Comparison of ENCODE assay signal across 24 cellular contexts in the genomic region with DNA sequence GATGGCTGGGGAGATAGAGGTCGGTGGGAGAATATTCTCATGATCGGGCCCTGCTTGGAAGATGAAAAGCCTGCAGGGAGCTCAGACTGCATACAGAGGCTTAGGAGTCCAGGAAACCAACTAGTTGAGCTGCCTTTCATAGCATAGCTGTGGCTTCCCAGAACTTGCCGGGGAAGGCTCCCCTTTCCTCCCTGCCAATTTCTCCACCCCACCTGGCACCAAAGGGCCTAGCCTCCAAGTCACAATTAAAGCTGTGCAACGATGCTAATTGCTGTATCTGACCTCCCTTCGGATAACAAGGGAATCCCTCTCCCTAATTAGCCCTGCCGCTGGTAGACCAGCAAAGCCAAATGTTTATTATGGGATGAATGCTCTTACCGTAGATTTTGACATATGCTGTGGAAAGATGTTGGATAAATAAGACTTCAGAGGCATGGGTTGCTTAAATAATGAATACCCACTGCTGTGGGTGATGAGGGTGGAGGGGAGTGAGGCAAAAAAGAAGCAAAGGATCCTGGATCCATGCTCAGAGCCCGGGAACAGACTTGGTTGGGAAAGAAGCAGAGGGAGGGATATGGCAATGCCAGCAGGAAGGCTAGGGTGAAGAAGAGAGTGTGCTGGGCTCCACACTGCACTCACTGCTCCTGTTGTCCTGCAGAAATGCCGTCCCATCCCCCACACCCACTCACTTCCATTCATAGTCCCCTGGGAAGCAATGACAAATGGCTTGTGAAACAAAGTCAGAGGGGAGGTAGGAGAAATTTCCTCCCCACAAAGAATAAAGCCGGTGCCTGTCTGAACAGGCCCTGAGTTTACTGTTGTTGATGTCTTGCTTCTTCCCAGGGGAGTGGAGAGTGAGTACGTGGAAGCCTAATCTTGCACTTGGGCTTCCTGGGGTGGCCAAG.
DNase-seq lines count a peak whose midpoint lies in the region; TF ChIP-seq lines count a peak whose summit lies in the region.
"Had no signal": no experiment of that assay in that cellular context is flagged by ENCODE, and none has a peak within 500 bp of the region (broad histone marks: within the 10 kb centered on the region; RNA-seq: fewer than 3 reads in every experiment).

No MANE protein-coding gene starts in this region.

- peaks cover 9% of the 10 kb centered on the region for H3K27me3 Mint-ChIP-seq in glutamatergic neuron (ENCODE audit: unreplicated experiment)
- H3K27me3 Mint-ChIP-seq in mesothelial cell of epicardium (ENCODE audit: low read depth), result peaks cover 5% of the 10 kb centered on the region

- DNase-seq in NCI-H1417 (lab: John Stamatoyannopoulos, UW) (peak in 2 of 3 experiments; percentile 36 to 51), NCI-H1417 treated with DMSO at 0.1 percent for 48 hours (lab: John Stamatoyannopoulos, UW) (no peak), amygdala (lab: John Stamatoyannopoulos, UW) (peak in 37 of 56 donors; percentile 4 to 60 (median 27)), glutamatergic neuron (peak; percentile 32), T-helper 2 cell (no peak), NCI-H1105 (lab: John Stamatoyannopoulos, UW) (no peak), mesothelial cell of epicardium (ENCODE audit: low spot score in 2 of 2, unreplicated experiment in 2 of 2) (no peak)
- DNase-seq: activated CD4-positive, alpha-beta T cell treated with anti-CD3 and anti-CD28 coated beads for 36 hours; activated naive CD4-positive, alpha-beta T cell treated with anti-CD3 and anti-CD28 coated beads for 36 hours; activated T-cell treated with anti-CD3 and anti-CD28 coated beads, Interleukin-2, amount 50 U/mL, for 48 hours; Caco-2; effector CD8-positive, alpha-beta T cell; H7; kidney; NCI-H146; NK-92 treated with Interleukin-12 subunit alpha and Interleukin-12 subunit beta, amount 100 ng/mL, for 24 hours; right cardiac atrium; stimulated activated CD4-positive, alpha-beta T cell treated with anti-CD3 and anti-CD28 coated beads, Interleukin-12 subunit alpha, Interleukin-12 subunit beta, amount 100 ng/mL, for 4 hours; stomach; T-helper 1 cell; trophoblast cell had no signal

- TF ChIP-seq CTCF in glutamatergic neuron (IDR thresholded peaks at IDR 0.05; ENCODE audit: partially characterized antibody, unreplicated experiment), result no peak
- TF ChIP-seq CTCF in mesothelial cell of epicardium (IDR thresholded peaks at IDR 0.05; ENCODE audit: unreplicated experiment), result no peak

- peaks cover 20% of the 10 kb centered on the region for H3K4me1 Mint-ChIP-seq in glutamatergic neuron (ENCODE audit: low read depth, unreplicated experiment)
- H3K4me1 Mint-ChIP-seq in mesothelial cell of epicardium, result no peaks in the 10 kb centered on the region
- H3K4me1 Mint-ChIP-seq: activated CD4-positive, alpha-beta T cell treated with anti-CD3 and anti-CD28 coated beads for 36 hours; B cell; central memory CD8-positive, alpha-beta T cell had no signal

- peak overlapping the region; percentile 55 for H3K4me3 Mint-ChIP-seq in glutamatergic neuron (ENCODE audit: unreplicated experiment)
- H3K4me3 Mint-ChIP-seq in mesothelial cell of epicardium, result no peak overlapping the region
- H3K4me3 Mint-ChIP-seq: activated CD4-positive, alpha-beta T cell treated with anti-CD3 and anti-CD28 coated beads for 36 hours; activated naive CD4-positive, alpha-beta T cell treated with anti-CD3 and anti-CD28 coated beads for 36 hours; B cell; central memory CD8-positive, alpha-beta T cell had no signal

- peak overlapping the region; percentile 67 for H3K27ac ChIP-seq in temporal lobe (ENCODE audit: low read depth, low read length)
- H3K27ac ChIP-seq: stomach had no signal

- H3K36me3 Mint-ChIP-seq in glutamatergic neuron (ENCODE audit: unreplicated experiment) (peaks cover 9% of the 10 kb centered on the region), mesothelial cell of epicardium (no peaks in the 10 kb centered on the region)

- H3K9me3 Mint-ChIP-seq in glutamatergic neuron (ENCODE audit: unreplicated experiment), result peaks cover 8% of the 10 kb centered on the region
- peaks cover 10% of the 10 kb centered on the region for H3K9me3 Mint-ChIP-seq in mesothelial cell of epicardium

- H3K27ac Mint-ChIP-seq in glutamatergic neuron (ENCODE audit: unreplicated experiment) (peak overlapping the region; percentile 75), mesothelial cell of epicardium (no peak overlapping the region)
- H3K27ac Mint-ChIP-seq: activated CD4-positive, alpha-beta T cell treated with anti-CD3 and anti-CD28 coated beads for 36 hours; activated naive CD4-positive, alpha-beta T cell treated with anti-CD3 and anti-CD28 coated beads for 36 hours; B cell had no signal

Comparison
In these comparisons a context has a peak if more than half of its experiments do, and no peak if none do; other contexts are left out.
1. DNase-seq: peak in NCI-H1417 (2 of 3), amygdala (37 of 56) and glutamatergic neuron (single experiment); none in NCI-H1417 treated with DMSO at 0.1 percent for 48 hours (single experiment), T-helper 2 cell (0 of 5), NCI-H1105 (single experiment) and mesothelial cell of epicardium (0 of 2).